ENCODE assay signal across 8 cellular contexts in genomic region chr5:125835293-125836172, GRCh38.
A peak's percentile ranks its signal among the peaks of the same experiment; 100 is the strongest.
DNase-seq lines count a peak whose midpoint lies in the region; ATAC-seq and TF ChIP-seq lines count a peak whose summit lies in the region.

No MANE protein-coding gene starts in this region.

- no peak overlapping the region for H3K4me3 Mint-ChIP-seq in progenitor cell of endocrine pancreas (ENCODE audit: low read depth)
- no peak overlapping the region for H3K4me3 Mint-ChIP-seq in activated CD8-positive, alpha-beta T cell treated with anti-CD3 and anti-CD28 coated beads, Interleukin-2, amount 10 ng/mL, durations not matched to agents 7 days and 5 days

- H3K4me1 Mint-ChIP-seq in progenitor cell of endocrine pancreas (ENCODE audit: low read depth), result peaks cover 21% of the 10 kb centered on the region
- H3K4me1 Mint-ChIP-seq in activated CD8-positive, alpha-beta T cell treated with anti-CD3 and anti-CD28 coated beads, Interleukin-2, amount 10 ng/mL, durations not matched to agents 7 days and 5 days (ENCODE audit: low read depth), result no peaks in the 10 kb centered on the region

- peak; percentile 77 for TF ChIP-seq CTCF in progenitor cell of endocrine pancreas (IDR thresholded peaks at IDR 0.05; ENCODE audit: unreplicated experiment)

- ATAC-seq in GM18511 (IDR thresholded peaks at IDR 0.05; ENCODE audit: unreplicated experiment), result peak; percentile 92
- peak; percentile 82 for ATAC-seq in HG02885 (IDR thresholded peaks at IDR 0.05; ENCODE audit: poor library complexity, unreplicated experiment)
- ATAC-seq in activated CD8-positive, alpha-beta T cell treated with anti-CD3 and anti-CD28 coated beads, Interleukin-2, amount 10 ng/mL, durations not matched to agents 7 days and 5 days, result no peak

- no peaks in the 10 kb centered on the region for H3K27me3 ChIP-seq in SJCRH30

- H3K9me3 ChIP-seq in SJCRH30 (replicated peaks), result no peaks in the 10 kb centered on the region

- no peak overlapping the region for H3K27ac Mint-ChIP-seq in progenitor cell of endocrine pancreas
- no peak overlapping the region for H3K27ac Mint-ChIP-seq in activated CD8-positive, alpha-beta T cell treated with anti-CD3 and anti-CD28 coated beads, Interleukin-2, amount 10 ng/mL, durations not matched to agents 7 days and 5 days

- peaks cover 2% of the 10 kb centered on the region for H3K36me3 Mint-ChIP-seq in progenitor cell of endocrine pancreas (ENCODE audit: insufficient read depth)
- no peaks in the 10 kb centered on the region for H3K36me3 Mint-ChIP-seq in activated CD8-positive, alpha-beta T cell treated with anti-CD3 and anti-CD28 coated beads, Interleukin-2, amount 10 ng/mL, durations not matched to agents 7 days and 5 days (ENCODE audit: low read depth)

- H3K9me3 Mint-ChIP-seq in progenitor cell of endocrine pancreas (ENCODE audit: low read depth), result peaks cover 8% of the 10 kb centered on the region
- peaks cover 6% of the 10 kb centered on the region for H3K9me3 Mint-ChIP-seq in activated CD8-positive, alpha-beta T cell treated with anti-CD3 and anti-CD28 coated beads, Interleukin-2, amount 10 ng/mL, durations not matched to agents 7 days and 5 days (ENCODE audit: insufficient read depth)

- no peaks in the 10 kb centered on the region for H3K4me1 ChIP-seq in SJCRH30

- H3K27ac ChIP-seq in SJCRH30, result no peak overlapping the region

- CTCF ChIA-PET in activated CD8-positive, alpha-beta T cell treated with anti-CD3 and anti-CD28 coated beads, Interleukin-2, amount 10 ng/mL, durations not matched to agents 7 days and 5 days (lab: Charles Lee), result no interaction called here

- no peaks in the 10 kb centered on the region for H3K27me3 Mint-ChIP-seq in progenitor cell of endocrine pancreas
- no peaks in the 10 kb centered on the region for H3K27me3 Mint-ChIP-seq in activated CD8-positive, alpha-beta T cell treated with anti-CD3 and anti-CD28 coated beads, Interleukin-2, amount 10 ng/mL, durations not matched to agents 7 days and 5 days (ENCODE audit: low read depth)

- H3K36me3 ChIP-seq in SJCRH30, result no peaks in the 10 kb centered on the region

- H3K4me3 ChIP-seq in SJCRH30, result no peak overlapping the region

- peak; percentile 27 to 56 for DNase-seq in SJCRH30
- DNase-seq in glomerular endothelial cell (ENCODE audit: extremely low read depth, low read depth, low spot score), result peak; percentile 16
- peak; percentile 22 for DNase-seq in progenitor cell of endocrine pancreas (ENCODE audit: low spot score, unreplicated experiment)
- no peak for DNase-seq in activated CD8-positive, alpha-beta T cell treated with anti-CD3 and anti-CD28 coated beads, Interleukin-2, amount 10 ng/mL, durations not matched to agents 7 days and 5 days
- no peak for DNase-seq in SHP77 (lab: John Stamatoyannopoulos, UW)
- no peak for DNase-seq in activated CD4-positive, CD25-positive, alpha-beta regulatory T cell (lab: John Stamatoyannopoulos, UW)

- POLR2A ChIA-PET in activated CD8-positive, alpha-beta T cell treated with anti-CD3 and anti-CD28 coated beads, Interleukin-2, amount 10 ng/mL, durations not matched to agents 7 days and 5 days (lab: Charles Lee), result no interaction called here

Comparison
In these comparisons a context has a peak if more than half of its experiments do, and no peak if none do; other contexts are left out.
1. DNase-seq: peak in SJCRH30 (2 of 2), glomerular endothelial cell (single experiment) and progenitor cell of endocrine pancreas (single experiment); none in activated CD8-positive, alpha-beta T cell treated with anti-CD3 and anti-CD28 coated beads, Interleukin-2, amount 10 ng/mL, durations not matched to agents 7 days and 5 days (single experiment), SHP77 (0 of 2) and activated CD4-positive, CD25-positive, alpha-beta regulatory T cell (0 of 4).